In genomic region chr5:134005415-134006118, GRCh38 we compare ENCODE assay signal across 1 cellular context.
TF ChIP-seq lines count a peak whose summit lies in the region.

No MANE protein-coding gene starts in this region.

TF ChIP-seq in HepG2, 621 proteins besides CTCF, POLR2A, EP300 and RAD21 (continued from another document and continues in another):
- TF ChIP-seq LBX2 (CRISPR knock-in tag; IDR thresholded peaks at IDR 0.05; ENCODE audit: borderline replicate concordance) (0 out of 2 replicates have a peak, but pooled peaks have one; percentile 64), ESRRA (CRISPR knock-in tag; IDR thresholded peaks at IDR 0.05; ENCODE audit: low read depth) (peak; percentile 17; the same call in 1 of the 2 replicates), FOXO1 (CRISPR knock-in tag; IDR thresholded peaks at IDR 0.05) (no peak), REL (CRISPR knock-in tag; conservative IDR thresholded peaks at IDR 0.05) (no peak; the same call in none of the 2 replicates), ZNF337 (CRISPR knock-in tag; IDR thresholded peaks at IDR 0.05; ENCODE audit: borderline replicate concordance, low read depth) (no peak), ZNF572 (CRISPR knock-in tag; IDR thresholded peaks at IDR 0.05) (no peak), ISX (CRISPR knock-in tag; conservative IDR thresholded peaks at IDR 0.05) (no peak), ZNF782 (CRISPR knock-in tag; IDR thresholded peaks at IDR 0.05; ENCODE audit: borderline replicate concordance) (no peak), FOXC1 (CRISPR knock-in tag; IDR thresholded peaks at IDR 0.05; ENCODE audit: borderline replicate concordance) (no peak), HNRNPLL (IDR thresholded peaks at IDR 0.05; ENCODE audit: low read depth, low read length, poor library complexity, severe bottlenecking) (no peak), HOMEZ (CRISPR knock-in tag; IDR thresholded peaks at IDR 0.05; ENCODE audit: low read depth) (no peak), MAX (IDR thresholded peaks at IDR 0.05) (peak; percentile 53), ZNF788 (CRISPR knock-in tag; IDR thresholded peaks at IDR 0.05; ENCODE audit: borderline replicate concordance) (no peak), SKI (IDR thresholded peaks at IDR 0.05; ENCODE audit: partially characterized antibody) (peak; percentile 90), ZNF557 (CRISPR knock-in tag; IDR thresholded peaks at IDR 0.05) (no peak), ZNF839 (CRISPR knock-in tag; IDR thresholded peaks at IDR 0.05; ENCODE audit: borderline replicate concordance) (peak; percentile 4; the same call in 1 of the 2 replicates), CHD2 (IDR thresholded peaks at IDR 0.05; ENCODE audit: low read depth, low read length) (no peak), PAWR (CRISPR knock-in tag; IDR thresholded peaks at IDR 0.05; ENCODE audit: borderline replicate concordance) (no peak), ZNF10 (CRISPR knock-in tag; IDR thresholded peaks at IDR 0.05; ENCODE audit: borderline replicate concordance, low read depth) (no peak), PAF1 (CRISPR knock-in tag; IDR thresholded peaks at IDR 0.05) (no peak), MIXL1 (CRISPR knock-in tag; IDR thresholded peaks at IDR 0.05) (no peak), CCAR2 (optimal IDR thresholded peaks at IDR 0.05; ENCODE audit: low read depth, low read length) (no peak), ZFP82 (CRISPR knock-in tag; IDR thresholded peaks at IDR 0.05; ENCODE audit: borderline replicate concordance) (no peak), POLR2AphosphoS2 (IDR thresholded peaks at IDR 0.05; ENCODE audit: low read depth, low read length) (no peak), ZUFSP (CRISPR knock-in tag; IDR thresholded peaks at IDR 0.05; ENCODE audit: borderline replicate concordance) (no peak), DPF2 (CRISPR knock-in tag; IDR thresholded peaks at IDR 0.05; ENCODE audit: borderline replicate concordance, low read depth) (no peak), ZNF430 (CRISPR knock-in tag; IDR thresholded peaks at IDR 0.05) (no peak), NFKB2 (CRISPR knock-in tag; IDR thresholded peaks at IDR 0.05; ENCODE audit: borderline replicate concordance) (no peak), KMT2B (CRISPR knock-in tag; IDR thresholded peaks at IDR 0.05) (no peak), U2AF1 (optimal IDR thresholded peaks at IDR 0.05; ENCODE audit: low read depth, low read length) (no peak), NR2F1 (CRISPR knock-in tag; IDR thresholded peaks at IDR 0.05) (no peak), TBX2 (CRISPR knock-in tag; IDR thresholded peaks at IDR 0.05; ENCODE audit: borderline replicate concordance) (no peak), ZFP90 (CRISPR knock-in tag; IDR thresholded peaks at IDR 0.05; ENCODE audit: borderline replicate concordance) (peak; percentile 13; the same call in 1 of the 2 replicates), KAT8 (CRISPR knock-in tag; IDR thresholded peaks at IDR 0.05) (0 out of 2 replicates have a peak, but pooled peaks have one; percentile 11), HOXA3 (CRISPR knock-in tag; IDR thresholded peaks at IDR 0.05) (no peak), SAFB2 (CRISPR knock-in tag; IDR thresholded peaks at IDR 0.05; ENCODE audit: borderline replicate concordance, low read depth) (no peak), ZSCAN22 (CRISPR knock-in tag; IDR thresholded peaks at IDR 0.05) (no peak), SSRP1 (CRISPR knock-in tag; IDR thresholded peaks at IDR 0.05) (no peak), ZNF83 (CRISPR knock-in tag; IDR thresholded peaks at IDR 0.05; ENCODE audit: borderline replicate concordance) (no peak), MEIS2 (CRISPR knock-in tag; IDR thresholded peaks at IDR 0.05) (no peak)
- TF ChIP-seq, protein P1, sequence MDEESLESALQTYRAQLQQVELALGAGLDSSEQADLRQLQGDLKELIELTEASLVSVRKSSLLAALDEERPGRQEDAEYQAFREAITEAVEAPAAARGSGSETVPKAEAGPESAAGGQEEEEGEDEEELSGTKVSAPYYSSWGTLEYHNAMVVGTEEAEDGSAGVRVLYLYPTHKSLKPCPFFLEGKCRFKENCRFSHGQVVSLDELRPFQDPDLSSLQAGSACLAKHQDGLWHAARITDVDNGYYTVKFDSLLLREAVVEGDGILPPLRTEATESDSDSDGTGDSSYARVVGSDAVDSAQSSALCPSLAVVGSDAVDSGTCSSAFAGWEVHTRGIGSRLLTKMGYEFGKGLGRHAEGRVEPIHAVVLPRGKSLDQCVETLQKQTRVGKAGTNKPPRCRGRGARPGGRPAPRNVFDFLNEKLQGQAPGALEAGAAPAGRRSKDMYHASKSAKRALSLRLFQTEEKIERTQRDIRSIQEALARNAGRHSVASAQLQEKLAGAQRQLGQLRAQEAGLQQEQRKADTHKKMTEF (CRISPR knock-in tag; IDR thresholded peaks at IDR 0.05), result 0 out of 2 replicates have a peak, but pooled peaks have one; percentile 46
- TF ChIP-seq, protein P2, sequence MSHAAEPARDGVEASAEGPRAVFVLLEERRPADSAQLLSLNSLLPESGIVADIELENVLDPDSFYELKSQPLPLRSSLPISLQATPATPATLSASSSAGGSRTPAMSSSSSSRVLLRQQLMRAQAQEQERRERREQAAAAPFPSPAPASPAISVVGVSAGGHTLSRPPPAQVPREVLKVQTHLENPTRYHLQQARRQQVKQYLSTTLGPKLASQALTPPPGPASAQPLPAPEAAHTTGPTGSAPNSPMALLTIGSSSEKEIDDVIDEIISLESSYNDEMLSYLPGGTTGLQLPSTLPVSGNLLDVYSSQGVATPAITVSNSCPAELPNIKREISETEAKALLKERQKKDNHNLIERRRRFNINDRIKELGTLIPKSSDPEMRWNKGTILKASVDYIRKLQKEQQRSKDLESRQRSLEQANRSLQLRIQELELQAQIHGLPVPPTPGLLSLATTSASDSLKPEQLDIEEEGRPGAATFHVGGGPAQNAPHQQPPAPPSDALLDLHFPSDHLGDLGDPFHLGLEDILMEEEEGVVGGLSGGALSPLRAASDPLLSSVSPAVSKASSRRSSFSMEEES (CRISPR knock-in tag; IDR thresholded peaks at IDR 0.05), result no peak
- TF ChIP-seq, protein P3, sequence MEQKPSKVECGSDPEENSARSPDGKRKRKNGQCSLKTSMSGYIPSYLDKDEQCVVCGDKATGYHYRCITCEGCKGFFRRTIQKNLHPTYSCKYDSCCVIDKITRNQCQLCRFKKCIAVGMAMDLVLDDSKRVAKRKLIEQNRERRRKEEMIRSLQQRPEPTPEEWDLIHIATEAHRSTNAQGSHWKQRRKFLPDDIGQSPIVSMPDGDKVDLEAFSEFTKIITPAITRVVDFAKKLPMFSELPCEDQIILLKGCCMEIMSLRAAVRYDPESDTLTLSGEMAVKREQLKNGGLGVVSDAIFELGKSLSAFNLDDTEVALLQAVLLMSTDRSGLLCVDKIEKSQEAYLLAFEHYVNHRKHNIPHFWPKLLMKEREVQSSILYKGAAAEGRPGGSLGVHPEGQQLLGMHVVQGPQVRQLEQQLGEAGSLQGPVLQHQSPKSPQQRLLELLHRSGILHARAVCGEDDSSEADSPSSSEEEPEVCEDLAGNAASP (CRISPR knock-in tag; IDR thresholded peaks at IDR 0.05; ENCODE audit: borderline replicate concordance), result peak; percentile 33; the same call in 1 of the 2 replicates
- TF ChIP-seq, protein P4, sequence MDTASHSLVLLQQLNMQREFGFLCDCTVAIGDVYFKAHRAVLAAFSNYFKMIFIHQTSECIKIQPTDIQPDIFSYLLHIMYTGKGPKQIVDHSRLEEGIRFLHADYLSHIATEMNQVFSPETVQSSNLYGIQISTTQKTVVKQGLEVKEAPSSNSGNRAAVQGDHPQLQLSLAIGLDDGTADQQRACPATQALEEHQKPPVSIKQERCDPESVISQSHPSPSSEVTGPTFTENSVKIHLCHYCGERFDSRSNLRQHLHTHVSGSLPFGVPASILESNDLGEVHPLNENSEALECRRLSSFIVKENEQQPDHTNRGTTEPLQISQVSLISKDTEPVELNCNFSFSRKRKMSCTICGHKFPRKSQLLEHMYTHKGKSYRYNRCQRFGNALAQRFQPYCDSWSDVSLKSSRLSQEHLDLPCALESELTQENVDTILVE (CRISPR knock-in tag; IDR thresholded peaks at IDR 0.05), result no peak
- TF ChIP-seq, protein P5, sequence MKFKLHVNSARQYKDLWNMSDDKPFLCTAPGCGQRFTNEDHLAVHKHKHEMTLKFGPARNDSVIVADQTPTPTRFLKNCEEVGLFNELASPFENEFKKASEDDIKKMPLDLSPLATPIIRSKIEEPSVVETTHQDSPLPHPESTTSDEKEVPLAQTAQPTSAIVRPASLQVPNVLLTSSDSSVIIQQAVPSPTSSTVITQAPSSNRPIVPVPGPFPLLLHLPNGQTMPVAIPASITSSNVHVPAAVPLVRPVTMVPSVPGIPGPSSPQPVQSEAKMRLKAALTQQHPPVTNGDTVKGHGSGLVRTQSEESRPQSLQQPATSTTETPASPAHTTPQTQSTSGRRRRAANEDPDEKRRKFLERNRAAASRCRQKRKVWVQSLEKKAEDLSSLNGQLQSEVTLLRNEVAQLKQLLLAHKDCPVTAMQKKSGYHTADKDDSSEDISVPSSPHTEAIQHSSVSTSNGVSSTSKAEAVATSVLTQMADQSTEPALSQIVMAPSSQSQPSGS (CRISPR knock-in tag; IDR thresholded peaks at IDR 0.05), result no peak
- TF ChIP-seq, protein P6, sequence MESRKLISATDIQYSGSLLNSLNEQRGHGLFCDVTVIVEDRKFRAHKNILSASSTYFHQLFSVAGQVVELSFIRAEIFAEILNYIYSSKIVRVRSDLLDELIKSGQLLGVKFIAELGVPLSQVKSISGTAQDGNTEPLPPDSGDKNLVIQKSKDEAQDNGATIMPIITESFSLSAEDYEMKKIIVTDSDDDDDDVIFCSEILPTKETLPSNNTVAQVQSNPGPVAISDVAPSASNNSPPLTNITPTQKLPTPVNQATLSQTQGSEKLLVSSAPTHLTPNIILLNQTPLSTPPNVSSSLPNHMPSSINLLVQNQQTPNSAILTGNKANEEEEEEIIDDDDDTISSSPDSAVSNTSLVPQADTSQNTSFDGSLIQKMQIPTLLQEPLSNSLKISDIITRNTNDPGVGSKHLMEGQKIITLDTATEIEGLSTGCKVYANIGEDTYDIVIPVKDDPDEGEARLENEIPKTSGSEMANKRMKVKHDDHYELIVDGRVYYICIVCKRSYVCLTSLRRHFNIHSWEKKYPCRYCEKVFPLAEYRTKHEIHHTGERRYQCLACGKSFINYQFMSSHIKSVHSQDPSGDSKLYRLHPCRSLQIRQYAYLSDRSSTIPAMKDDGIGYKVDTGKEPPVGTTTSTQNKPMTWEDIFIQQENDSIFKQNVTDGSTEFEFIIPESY (CRISPR knock-in tag; IDR thresholded peaks at IDR 0.05), result no peak
- TF ChIP-seq, protein P7, sequence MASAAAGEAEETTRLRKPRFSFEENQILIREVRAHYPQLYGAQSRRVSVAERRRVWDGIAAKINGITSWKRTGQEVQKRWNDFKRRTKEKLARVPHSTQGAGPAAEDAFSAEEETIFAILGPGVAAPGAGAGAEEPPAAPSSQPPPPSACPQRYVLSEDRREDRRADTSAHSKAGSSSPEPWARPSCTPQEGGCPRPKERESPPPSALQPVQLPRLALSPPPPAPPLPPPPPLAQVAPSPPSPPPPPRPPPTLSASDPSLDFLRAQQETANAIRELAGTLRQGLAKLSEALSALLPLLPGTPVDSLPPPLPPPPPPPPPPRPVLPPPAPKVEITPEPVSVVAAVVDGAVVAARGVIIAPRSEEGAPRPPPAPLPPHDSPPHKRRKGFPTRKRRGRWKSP (CRISPR knock-in tag; IDR thresholded peaks at IDR 0.05), result 0 out of 2 replicates have a peak, but pooled peaks have one; percentile 81
- TF ChIP-seq, protein P8, sequence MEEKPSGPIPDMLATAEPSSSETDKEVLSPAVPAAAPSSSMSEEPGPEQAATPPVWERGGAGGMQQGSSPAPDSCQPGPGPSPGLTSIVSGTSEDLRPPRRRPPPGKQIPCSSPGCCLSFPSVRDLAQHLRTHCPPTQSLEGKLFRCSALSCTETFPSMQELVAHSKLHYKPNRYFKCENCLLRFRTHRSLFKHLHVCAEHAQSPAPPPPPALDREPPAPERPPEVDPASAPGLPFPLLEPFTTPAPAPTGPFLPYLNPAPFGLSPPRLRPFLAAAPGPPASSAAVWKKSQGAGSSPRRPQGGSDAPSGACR (CRISPR knock-in tag; IDR thresholded peaks at IDR 0.05), result no peak
- TF ChIP-seq, protein P9, sequence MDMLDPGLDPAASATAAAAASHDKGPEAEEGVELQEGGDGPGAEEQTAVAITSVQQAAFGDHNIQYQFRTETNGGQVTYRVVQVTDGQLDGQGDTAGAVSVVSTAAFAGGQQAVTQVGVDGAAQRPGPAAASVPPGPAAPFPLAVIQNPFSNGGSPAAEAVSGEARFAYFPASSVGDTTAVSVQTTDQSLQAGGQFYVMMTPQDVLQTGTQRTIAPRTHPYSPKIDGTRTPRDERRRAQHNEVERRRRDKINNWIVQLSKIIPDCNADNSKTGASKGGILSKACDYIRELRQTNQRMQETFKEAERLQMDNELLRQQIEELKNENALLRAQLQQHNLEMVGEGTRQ (IDR thresholded peaks at IDR 0.05; ENCODE audit: low read depth, low read length), result no peak
- TF ChIP-seq, protein P9 (CRISPR knock-in tag; IDR thresholded peaks at IDR 0.05; ENCODE audit: borderline replicate concordance), result no peak
